ENCODE assay signal across 28 cellular contexts in the genomic region with DNA sequence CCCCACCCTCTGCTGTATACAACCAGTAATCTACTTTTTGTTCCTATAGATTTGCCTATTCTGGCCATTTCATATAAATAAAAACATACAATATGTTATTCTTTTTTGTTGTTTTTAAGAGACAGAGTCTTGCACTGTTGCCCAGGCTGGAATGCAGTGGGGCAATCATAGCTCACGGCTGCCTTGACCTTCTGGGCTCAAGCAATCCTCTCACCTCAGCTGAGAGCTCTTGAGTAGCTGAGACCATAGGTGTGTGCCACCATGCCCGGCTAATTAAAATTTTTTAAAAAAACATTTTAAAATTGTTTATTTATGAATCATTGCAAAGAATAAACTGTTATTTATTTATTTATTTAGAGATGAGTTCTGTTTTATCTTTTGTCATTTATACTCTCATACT.
"Had no signal": no experiment of that assay in that cellular context is flagged by ENCODE, and none has a peak within 500 bp of the region (broad histone marks: within the 10 kb centered on the region; RNA-seq: fewer than 3 reads in every experiment).

No MANE protein-coding gene starts in this region.

- H3K4me1 ChIP-seq: neural progenitor cell, pancreas, psoas muscle, right lobe of liver, spleen, stomach, tibial artery, transverse colon, upper lobe of right lung, uterus had no signal

- H3K27ac ChIP-seq: neural progenitor cell, pancreas, psoas muscle, right lobe of liver, skin epidermis, spleen, stomach, thoracic aorta, tibial artery, upper lobe of right lung, uterus had no signal

- H3K36me3 Mint-ChIP-seq: natural killer cell; stimulated activated effector memory CD8-positive, alpha-beta T cell treated with anti-CD3 and anti-CD28 coated beads, Interleukin-12 subunit alpha, Interleukin-12 subunit beta, amount 100 ng/mL, for 72 hours had no signal

- ATAC-seq: naive thymus-derived CD4-positive, alpha-beta T cell; natural killer cell; pancreas; psoas muscle; right cardiac atrium; right lobe of liver; stimulated activated effector memory CD8-positive, alpha-beta T cell treated with anti-CD3 and anti-CD28 coated beads, Interleukin-12 subunit alpha, Interleukin-12 subunit beta, amount 100 ng/mL, for 72 hours; stimulated activated naive B cell treated with anti-CD40 and anti-IgM and Interleukin-4, amounts not matched to agents 10 μg/mL and 1 μg/mL and 100 μg/mL, for 72 hours; upper lobe of right lung had no signal

- DNase-seq: naive thymus-derived CD4-positive, alpha-beta T cell; natural killer cell; occipital lobe; pancreas; psoas muscle; right cardiac atrium; right lobe of liver; spleen; stimulated activated CD4-positive, alpha-beta T cell treated with anti-CD3 and anti-CD28 coated beads, Interleukin-12 subunit alpha, Interleukin-12 subunit beta, amount 100 ng/mL, for 4 hours; stimulated activated CD4-positive, alpha-beta T cell treated with anti-CD3 and anti-CD28 coated beads, Interleukin-2, amount 100 ng/mL, for 24 hours; stimulated activated CD4-positive, alpha-beta T cell treated with anti-CD3 and anti-CD28 coated beads, Interleukin-2, amount 100 ng/mL, for 48 hours; stimulated activated CD4-positive, alpha-beta T cell treated with anti-CD3 and anti-CD28 coated beads, Interleukin-4, amount 100 ng/mL, for 24 hours; stimulated activated naive B cell treated with anti-CD40 and anti-IgM and Interleukin-4, amounts not matched to agents 10 μg/mL and 1 μg/mL and 100 μg/mL, for 72 hours; stimulated activated naive CD4-positive, alpha-beta T cell treated with Interleukin-2 at 50 U/mL for 16 hours; stomach; tibial artery; transverse colon; upper lobe of right lung; uterus had no signal

- H3K27ac Mint-ChIP-seq: naive thymus-derived CD4-positive, alpha-beta T cell; natural killer cell; nephron; neural progenitor cell; progenitor cell of endocrine pancreas; stimulated activated effector memory CD8-positive, alpha-beta T cell treated with anti-CD3 and anti-CD28 coated beads, Interleukin-12 subunit alpha, Interleukin-12 subunit beta, amount 100 ng/mL, for 72 hours; stimulated activated naive B cell treated with anti-CD40 and anti-IgM and Interleukin-4, amounts not matched to agents 10 μg/mL and 1 μg/mL and 100 μg/mL, for 72 hours; stimulated activated naive CD8-positive, alpha-beta T cell treated with anti-CD3 and anti-CD28 coated beads, Interleukin-15, Interleukin-2, amounts not matched to agents 100 ng/mL and 50 ng/mL, for 24 hours; type B pancreatic cell had no signal

- H3K4me3 Mint-ChIP-seq: naive thymus-derived CD4-positive, alpha-beta T cell; natural killer cell; nephron; neural progenitor cell; stimulated activated effector memory CD8-positive, alpha-beta T cell treated with anti-CD3 and anti-CD28 coated beads, Interleukin-12 subunit alpha, Interleukin-12 subunit beta, amount 100 ng/mL, for 72 hours; stimulated activated naive B cell treated with anti-CD40 and anti-IgM and Interleukin-4, amounts not matched to agents 10 μg/mL and 1 μg/mL and 100 μg/mL, for 72 hours; stimulated activated naive CD8-positive, alpha-beta T cell treated with anti-CD3 and anti-CD28 coated beads, Interleukin-15, Interleukin-2, amounts not matched to agents 100 ng/mL and 50 ng/mL, for 24 hours; type B pancreatic cell had no signal

- H3K9ac ChIP-seq: neural progenitor cell had no signal

- H3K27me3 Mint-ChIP-seq: naive thymus-derived CD4-positive, alpha-beta T cell; progenitor cell of endocrine pancreas; stimulated activated naive B cell treated with anti-CD40 and anti-IgM and Interleukin-4, amounts not matched to agents 10 μg/mL and 1 μg/mL and 100 μg/mL, for 72 hours; stimulated activated naive CD8-positive, alpha-beta T cell treated with anti-CD3 and anti-CD28 coated beads, Interleukin-15, Interleukin-2, amounts not matched to agents 100 ng/mL and 50 ng/mL, for 24 hours; type B pancreatic cell had no signal

- H3K4me2 ChIP-seq: neural progenitor cell, smooth muscle cell had no signal

- H3K4me3 ChIP-seq: neural progenitor cell, pancreas, psoas muscle, right lobe of liver, skin epidermis, smooth muscle cell, spleen, stomach, thoracic aorta, tibial artery, transverse colon, upper lobe of right lung, uterus had no signal

- H3K36me3 ChIP-seq: uterus had no signal

- H3K27me3 ChIP-seq: neural progenitor cell, pancreas, right lobe of liver, spleen, stomach, tibial artery, transverse colon, upper lobe of right lung, uterus had no signal

- H3K4me1 Mint-ChIP-seq: natural killer cell; nephron; neural progenitor cell; stimulated activated effector memory CD8-positive, alpha-beta T cell treated with anti-CD3 and anti-CD28 coated beads, Interleukin-12 subunit alpha, Interleukin-12 subunit beta, amount 100 ng/mL, for 72 hours; stimulated activated naive B cell treated with anti-CD40 and anti-IgM and Interleukin-4, amounts not matched to agents 10 μg/mL and 1 μg/mL and 100 μg/mL, for 72 hours had no signal

- H3K9me3 Mint-ChIP-seq: naive thymus-derived CD4-positive, alpha-beta T cell; natural killer cell; nephron; neural progenitor cell; stimulated activated effector memory CD8-positive, alpha-beta T cell treated with anti-CD3 and anti-CD28 coated beads, Interleukin-12 subunit alpha, Interleukin-12 subunit beta, amount 100 ng/mL, for 72 hours; stimulated activated naive B cell treated with anti-CD40 and anti-IgM and Interleukin-4, amounts not matched to agents 10 μg/mL and 1 μg/mL and 100 μg/mL, for 72 hours; stimulated activated naive CD8-positive, alpha-beta T cell treated with anti-CD3 and anti-CD28 coated beads, Interleukin-15, Interleukin-2, amounts not matched to agents 100 ng/mL and 50 ng/mL, for 24 hours; type B pancreatic cell had no signal

- H2AFZ ChIP-seq: neural progenitor cell had no signal

- H3K9me3 ChIP-seq: pancreas, psoas muscle, right lobe of liver, spleen, stomach, thoracic aorta, tibial artery, transverse colon, upper lobe of right lung, uterus had no signal
